In genomic region chr3:169772951-169773816, GRCh38 we compare ENCODE assay signal across 8 cellular contexts. TPM values are rescaled to one million over a fixed set of nuclear protein-coding genes. Genes with fewer than 3 reads are reported as not detected.
DNase-seq lines count a peak whose midpoint lies in the region; ATAC-seq and TF ChIP-seq lines count a peak whose summit lies in the region.

Gene MYNN, plus strand, starts transcription at chr3:169773396. Its CDS starts 900 bp downstream, at chr3:169774296.

- DNase-seq in GM12865 (ENCODE audit: low read depth) (peak; percentile 95), NCI-H128 (lab: John Stamatoyannopoulos, UW; ENCODE audit: unreplicated experiment) (peak; percentile 87), SW480 (ENCODE audit: low spot score) (peak; percentile 93), adipocyte (ENCODE audit: low read depth) (peak; percentile 96), heart right ventricle (peak; percentile 92 to 94), posterior vena cava (ENCODE audit: low spot score) (peak; percentile 98), upper lobe of right lung (peak; percentile 96)

- 0% methylated on average over 59 of the region's 59 CpGs for WGBS in heart right ventricle, 2 donors

- peaks cover 37% of the 10 kb centered on the region for H3K36me3 ChIP-seq in adipocyte (ENCODE audit: control insufficient read depth, insufficient read depth, low read length, severe bottlenecking)
- peaks cover 0 to 41% (median 9%) of the 10 kb centered on the region in 9 donors for H3K36me3 ChIP-seq in heart right ventricle
- H3K36me3 ChIP-seq in upper lobe of right lung = peaks cover 33% of the 10 kb centered on the region

- H3K27ac ChIP-seq in heart right ventricle (peak within 1 kb of the TSS; percentile 95 to 100 (median 98)), upper lobe of right lung (peak within 1 kb of the TSS; percentile 100)

- intact Hi-C loops in heart right ventricle (cut with DNase I) = loop anchor here in 4 of 10 donors (5.0 to 10.0 kb wide), 4 partner anchors 194 to 1728 kb away; partner anchors contain the start of gene SEC62 (in 1 of the 4)
- intact Hi-C loops in posterior vena cava (cut with DNase I) = no loop called here
- intact Hi-C loops in upper lobe of right lung (cut with DNase I) = no loop called here

- TF ChIP-seq CTCF in GM12865 (IDR thresholded peaks at IDR 0.05; ENCODE audit: insufficient read depth, low read depth, low read length, missing control alignments) (no peak), heart right ventricle (IDR thresholded peaks at IDR 0.05) (peak in 3 of 9 donors; percentile 8 to 32 (median 20)), upper lobe of right lung (IDR thresholded peaks at IDR 0.05) (peak; percentile 28)

- H3K27me3 ChIP-seq in adipocyte (replicated peaks; ENCODE audit: control insufficient read depth, insufficient read depth, low read length) = no peaks in the 10 kb centered on the region
- H3K27me3 ChIP-seq in heart right ventricle = no peaks in the 10 kb centered on the region
- no peaks in the 10 kb centered on the region for H3K27me3 ChIP-seq in upper lobe of right lung

- H3K9ac ChIP-seq in adipocyte (ENCODE audit: low read length) = peak within 1 kb of the TSS; percentile 96

- ATAC-seq in HG02642 (IDR thresholded peaks at IDR 0.05; ENCODE audit: poor library complexity, unreplicated experiment) (peak; percentile 88), heart right ventricle (peak; percentile 94 to 97 (median 96)), upper lobe of right lung (peak; percentile 95)

- H3K9me3 ChIP-seq in adipocyte (ENCODE audit: control insufficient read depth, low read length) = no peaks in the 10 kb centered on the region
- peaks cover 0 to 4% (median 0%) of the 10 kb centered on the region in 11 donors for H3K9me3 ChIP-seq in heart right ventricle
- H3K9me3 ChIP-seq in upper lobe of right lung = no peaks in the 10 kb centered on the region

- H3K4me3 ChIP-seq in GM12865 (ENCODE audit: low read depth, low read length) (peak within 1 kb of the TSS; percentile 80), adipocyte (ENCODE audit: low read length) (peak within 1 kb of the TSS; percentile 90), heart right ventricle (peak within 1 kb of the TSS; percentile 67 to 94 (median 87)), upper lobe of right lung (peak within 1 kb of the TSS; percentile 93)

- H3K4me1 ChIP-seq in adipocyte (ENCODE audit: control insufficient read depth, insufficient read depth, low read length) (peaks cover 19% of the 10 kb centered on the region), heart right ventricle (peaks cover 5 to 37% (median 28%) of the 10 kb centered on the region in 9 donors), upper lobe of right lung (peaks cover 23% of the 10 kb centered on the region)

RNA-seq across cellular contexts. Expression of gene MYNN, which starts in this region (rescaled TPM):
- 10 to 100 TPM; 10.1 to 13.6 (median 12.0) TPM for total RNA-seq in heart right ventricle
- 1 to 10 TPM; 5.9 to 6.7 TPM for polyA plus RNA-seq in heart right ventricle
- total RNA-seq in posterior vena cava = 10 to 100 TPM; 15.0 to 17.4 TPM
- total RNA-seq in upper lobe of right lung = 14.6 TPM

Comparison
In these comparisons a context has a peak if more than half of its experiments do, and no peak if none do; other contexts are left out.
1. Peak in every context shown above with its lines: DNase-seq, ATAC-seq, H3K4me3 ChIP-seq and H3K27ac ChIP-seq.